Comparison of ENCODE assay signal across 16 cellular contexts in the genomic region with DNA sequence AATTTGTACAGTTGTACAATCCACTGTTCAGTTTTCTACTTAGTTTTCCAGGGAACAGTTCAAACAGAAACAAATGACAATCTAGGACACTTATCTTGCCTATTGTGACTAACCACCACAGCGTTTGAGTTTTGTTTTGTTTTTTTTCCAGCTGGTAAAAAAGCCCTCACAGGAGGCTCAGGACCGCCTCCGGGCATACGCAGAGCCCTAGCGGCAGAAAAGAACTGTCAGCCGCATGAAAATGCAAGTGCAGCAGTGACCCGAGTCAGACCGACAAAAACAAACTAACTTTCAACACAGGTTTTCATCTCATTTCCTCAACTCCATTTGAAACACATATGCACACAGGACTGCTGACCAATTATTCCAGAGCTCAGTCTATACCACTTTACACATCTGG.
DNase-seq lines count a peak whose midpoint lies in the region; TF ChIP-seq lines count a peak whose summit lies in the region.
"Had no signal": no experiment of that assay in that cellular context is flagged by ENCODE, and none has a peak within 500 bp of the region (broad histone marks: within the 10 kb centered on the region; RNA-seq: fewer than 3 reads in every experiment).

No MANE protein-coding gene starts in this region.

- H3K9me3 Mint-ChIP-seq in chondrocyte (ENCODE audit: low read depth) (no peaks in the 10 kb centered on the region), neural crest cell (no peaks in the 10 kb centered on the region)
- H3K9me3 Mint-ChIP-seq: activated CD4-positive, alpha-beta T cell treated with anti-CD3 and anti-CD28 coated beads, Interleukin-2, amount 10 ng/mL, durations not matched to agents 24 days and 14 days; activated naive CD4-positive, alpha-beta T cell treated with anti-CD3 and anti-CD28 coated beads, Interleukin-2, amount 10 ng/mL, durations not matched to agents 7 days and 5 days had no signal

- H3K27me3 ChIP-seq in BJ (ENCODE audit: control insufficient read depth, insufficient read depth, low read length) (no peaks in the 10 kb centered on the region), MM.1S (replicated peaks; ENCODE audit: insufficient read depth, low read length) (no peaks in the 10 kb centered on the region), ascending aorta (no peaks in the 10 kb centered on the region)

- peak overlapping the region; percentile 37 for H2AFZ ChIP-seq in MM.1S (ENCODE audit: low read length)

- H3K36me3 Mint-ChIP-seq in chondrocyte (ENCODE audit: low read depth) (no peaks in the 10 kb centered on the region), neural crest cell (ENCODE audit: low read depth) (no peaks in the 10 kb centered on the region)
- H3K36me3 Mint-ChIP-seq: activated naive CD4-positive, alpha-beta T cell treated with anti-CD3 and anti-CD28 coated beads, Interleukin-2, amount 10 ng/mL, durations not matched to agents 7 days and 5 days had no signal

- TF ChIP-seq CTCF in BJ (IDR thresholded peaks at IDR 0.05; ENCODE audit: insufficient read depth, low read depth, low read length) (peak; percentile 8; the same call in 1 of the 2 replicates), MM.1S (IDR thresholded peaks at IDR 0.05; ENCODE audit: low read length) (peak; percentile 58), chondrocyte (IDR thresholded peaks at IDR 0.05) (peak; percentile 56), neural crest cell (conservative IDR thresholded peaks at IDR 0.05) (peak; percentile 56), ascending aorta (IDR thresholded peaks at IDR 0.05) (no peak)

- H3K27ac Mint-ChIP-seq in chondrocyte (ENCODE audit: unreplicated experiment) (no peak overlapping the region), neural crest cell (ENCODE audit: unreplicated experiment) (no peak overlapping the region)
- H3K27ac Mint-ChIP-seq: activated CD4-positive, alpha-beta T cell treated with anti-CD3 and anti-CD28 coated beads, Interleukin-2, amount 10 ng/mL, durations not matched to agents 24 days and 14 days; activated naive CD4-positive, alpha-beta T cell treated with anti-CD3 and anti-CD28 coated beads, Interleukin-2, amount 10 ng/mL, durations not matched to agents 7 days and 5 days had no signal

- H3K4me3 ChIP-seq in BJ (ENCODE audit: low read depth, low read length): no peak overlapping the region
- H3K4me3 ChIP-seq in MM.1S (ENCODE audit: low read length): peak overlapping the region; percentile 48
- H3K4me3 ChIP-seq in ascending aorta: no peak overlapping the region
- H3K4me3 ChIP-seq: mucosa of descending colon, skin epidermis had no signal

- H3K36me3 ChIP-seq in BJ (ENCODE audit: control insufficient read depth, insufficient read depth, low read length) (no peaks in the 10 kb centered on the region), MM.1S (replicated peaks; ENCODE audit: insufficient read depth, low read length) (no peaks in the 10 kb centered on the region), ascending aorta (peaks cover 0 to 7% of the 10 kb centered on the region in 2 donors)

- H3K9me3 ChIP-seq in MM.1S (replicated peaks; ENCODE audit: insufficient read depth, low read length): no peaks in the 10 kb centered on the region
- H3K9me3 ChIP-seq in ascending aorta: no peaks in the 10 kb centered on the region
- H3K9me3 ChIP-seq: mucosa of descending colon had no signal

- no peaks in the 10 kb centered on the region for H3K79me2 ChIP-seq in MM.1S (ENCODE audit: low read length)

- H3K27me3 Mint-ChIP-seq in chondrocyte (ENCODE audit: low read depth): peaks cover 2% of the 10 kb centered on the region
- peaks cover 15% of the 10 kb centered on the region for H3K27me3 Mint-ChIP-seq in neural crest cell (ENCODE audit: low read depth)
- H3K27me3 Mint-ChIP-seq: activated CD4-positive, alpha-beta T cell treated with anti-CD3 and anti-CD28 coated beads, Interleukin-2, amount 10 ng/mL, durations not matched to agents 24 days and 14 days had no signal

- H3K4me1 ChIP-seq in MM.1S (ENCODE audit: low read length): peaks cover 16% of the 10 kb centered on the region
- H3K4me1 ChIP-seq in ascending aorta: no peaks in the 10 kb centered on the region

- CTCF ChIA-PET in BJ (lab: Yijun Ruan, JAX): interaction anchor here (1.0 to 7.1 kb wide), 16 partner anchors 10 to 410 kb away, joined by 3 to 71 read pairs (median 12); a partner anchor contains a TSS

- intact Hi-C loops in ascending aorta (cut with DNase I): no loop called here

- H3F3A ChIP-seq in MM.1S (ENCODE audit: insufficient read depth, low read length): peaks cover 11% of the 10 kb centered on the region; the same call in 1 of the 2 replicates

- peak overlapping the region; percentile 58 for H3K4me2 ChIP-seq in MM.1S (ENCODE audit: low read depth, low read length)

- H3K4me3 Mint-ChIP-seq in chondrocyte (ENCODE audit: unreplicated experiment) (no peak overlapping the region), neural crest cell (no peak overlapping the region)
- H3K4me3 Mint-ChIP-seq: activated CD4-positive, alpha-beta T cell treated with anti-CD3 and anti-CD28 coated beads, Interleukin-2, amount 10 ng/mL, durations not matched to agents 24 days and 14 days; activated naive CD4-positive, alpha-beta T cell treated with anti-CD3 and anti-CD28 coated beads, Interleukin-2, amount 10 ng/mL, durations not matched to agents 7 days and 5 days had no signal

- H3K9me2 ChIP-seq in MM.1S (replicated peaks; ENCODE audit: insufficient read depth, low read length): no peaks in the 10 kb centered on the region

- POLR2A ChIA-PET in BJ (lab: Charles Lee): no interaction called here

- DNase-seq in BJ (ENCODE audit: low read depth): no peak
- peak; percentile 87 for DNase-seq in MM.1S
- DNase-seq in chondrocyte (ENCODE audit: low spot score): no peak
- peak; percentile 12 for DNase-seq in neural crest cell (ENCODE audit: low read depth, low spot score)
- no peak for DNase-seq in ascending aorta (ENCODE audit: low spot score in 2 of 2)
- DNase-seq in NCI-H1436 treated with DMSO at 0.1 percent for 48 hours (lab: John Stamatoyannopoulos, UW): no peak
- no peak for DNase-seq in NCI-H1048 (lab: John Stamatoyannopoulos, UW)
- DNase-seq in AML-193 (lab: John Stamatoyannopoulos, UW): no peak
- DNase-seq: activated CD4-positive, alpha-beta T cell treated with anti-CD3 and anti-CD28 coated beads, Interleukin-2, amount 10 ng/mL, durations not matched to agents 24 days and 14 days; activated naive CD4-positive, alpha-beta T cell treated with anti-CD3 and anti-CD28 coated beads, Interleukin-2, amount 10 ng/mL, durations not matched to agents 7 days and 5 days; effector memory CD4-positive, alpha-beta T cell; HCEC 1CT; Karpas-422; mucosa of descending colon; NCI-H774 had no signal

- H3K27ac ChIP-seq in MM.1S (ENCODE audit: low read length) (peak overlapping the region; percentile 72), ascending aorta (no peak overlapping the region)
- H3K27ac ChIP-seq: skin epidermis had no signal

- H3K4me1 Mint-ChIP-seq in chondrocyte (ENCODE audit: low read depth) (peaks cover 15% of the 10 kb centered on the region), neural crest cell (peaks cover 12% of the 10 kb centered on the region)
- H3K4me1 Mint-ChIP-seq: activated naive CD4-positive, alpha-beta T cell treated with anti-CD3 and anti-CD28 coated beads, Interleukin-2, amount 10 ng/mL, durations not matched to agents 7 days and 5 days had no signal

- peak overlapping the region; percentile 21; the same call in 1 of the 2 replicates for H3K9ac ChIP-seq in MM.1S (ENCODE audit: low read length)

- H4K20me1 ChIP-seq in MM.1S (ENCODE audit: insufficient read depth, low read length): no peaks in the 10 kb centered on the region

Comparison
In these comparisons a context has a peak if more than half of its experiments do, and no peak if none do; other contexts are left out.
1. DNase-seq: peak in MM.1S (single experiment) and neural crest cell (single experiment); none in BJ (single experiment), chondrocyte (single experiment), ascending aorta (0 of 2), NCI-H1436 treated with DMSO at 0.1 percent for 48 hours (single experiment), NCI-H1048 (single experiment) and AML-193 (0 of 2).
2. CTCF ChIP-seq: peak in BJ (single experiment), MM.1S (single experiment), chondrocyte (single experiment) and neural crest cell (single experiment); none in ascending aorta (0 of 3).